9 cellular contexts compared by ENCODE assay signal in genomic region chr12:10718279-10718821, GRCh38. TPM values are rescaled to one million over a fixed set of nuclear protein-coding genes. Genes with fewer than 3 reads are reported as not detected.
DNase-seq lines count a peak whose midpoint lies in the region; ATAC-seq, FAIRE-seq and TF ChIP-seq lines count a peak whose summit lies in the region.
"Had no signal": no experiment of that assay in that cellular context is flagged by ENCODE, and none has a peak within 500 bp of the region (broad histone marks: within the 10 kb centered on the region; RNA-seq: fewer than 3 reads in every experiment).

No MANE protein-coding gene starts in this region.

- H3K27me3 ChIP-seq in A673 (replicated peaks; ENCODE audit: insufficient read depth, low read depth, low read length, poor library complexity) (no peaks in the 10 kb centered on the region), left lung (peaks cover 0 to 5% of the 10 kb centered on the region in 2 donors), pancreas (no peaks in the 10 kb centered on the region)

- no peak for FAIRE-seq in pancreas (lab: Jason Lieb, UNC)

- H3K27ac Mint-ChIP-seq in nephron, result peak overlapping the region; percentile 91 to 94 (median 92)
- no peak overlapping the region for H3K27ac Mint-ChIP-seq in natural killer cell

- intact Hi-C loops in A673 (cut with micrococcal nuclease; ENCODE audit: unreplicated experiment), result no loop called here
- intact Hi-C loops in natural killer cell (cut with micrococcal nuclease), result no loop called here
- intact Hi-C loops in left lung (cut with DNase I), result no loop called here
- intact Hi-C loops in pancreas (cut with DNase I), result no loop called here

- H3K4me1 ChIP-seq in A673 (ENCODE audit: insufficient read depth, low read length, poor library complexity, severe bottlenecking), result peaks cover 54% of the 10 kb centered on the region
- H3K4me1 ChIP-seq in left lung, result peaks cover 35 to 50% of the 10 kb centered on the region in 2 donors
- H3K4me1 ChIP-seq in pancreas, result peaks cover 13 to 37% (median 30%) of the 10 kb centered on the region in 3 donors

- CTCF ChIA-PET in A673 (lab: Charles Lee), result no interaction called here

- peaks cover 22% of the 10 kb centered on the region for H3K36me3 Mint-ChIP-seq in nephron (ENCODE audit: low read depth)
- no peaks in the 10 kb centered on the region for H3K36me3 Mint-ChIP-seq in natural killer cell

- H3K9me3 Mint-ChIP-seq in nephron (no peaks in the 10 kb centered on the region), natural killer cell (no peaks in the 10 kb centered on the region)

- POLR2A ChIA-PET in A673 (lab: Charles Lee; ENCODE audit: low non-redundant PET), result no interaction called here

- BruUV-seq in A673 (replicated peaks; lab: Mats Ljungman, UMichigan), result no TSS peak

- H3K4me1 Mint-ChIP-seq in nephron, result peaks cover 57% of the 10 kb centered on the region
- peaks cover 11 to 20% of the 10 kb centered on the region in 2 donors for H3K4me1 Mint-ChIP-seq in natural killer cell

- peak overlapping the region; percentile 41 for H3K27ac ChIP-seq in A673 (ENCODE audit: low read depth, low read length, poor library complexity, severe bottlenecking)
- H3K27ac ChIP-seq in left lung, result peak overlapping the region in 1 of 2 donors; percentile 47
- H3K27ac ChIP-seq in pancreas, result peak overlapping the region in 1 of 4 donors; percentile 6

- DNase-seq in A673 (ENCODE audit: low spot score) (peak; percentile 19), LHCN-M2 (ENCODE audit: low read depth) (peak; percentile 90), dedifferentiated amniotic fluid mesenchymal stem cell (ENCODE audit: extremely low spot score) (peak; percentile 53), natural killer cell (no peak), left lung (no peak), pancreas (no peak)
- DNase-seq: NCI-H1436 had no signal

- H3K27me3 Mint-ChIP-seq in nephron (ENCODE audit: low read depth) (no peaks in the 10 kb centered on the region), natural killer cell (ENCODE audit: low read depth in 2 of 2) (peaks cover 41 to 74% of the 10 kb centered on the region in 2 donors)

- H3K36me3 ChIP-seq in A673 (ENCODE audit: insufficient read depth, low read length, poor library complexity, severe bottlenecking) (peaks cover 26% of the 10 kb centered on the region), left lung (peaks cover 0 to 25% of the 10 kb centered on the region in 2 donors), pancreas (peaks cover 8 to 22% (median 14%) of the 10 kb centered on the region in 3 donors)

- no peak overlapping the region for H3K4me3 ChIP-seq in A673 (ENCODE audit: low read depth, low read length, poor library complexity, severe bottlenecking)
- no peak overlapping the region for H3K4me3 ChIP-seq in left lung
- H3K4me3 ChIP-seq in pancreas, result peak overlapping the region in 2 of 4 donors; percentile 7 to 80

- H3K4me3 Mint-ChIP-seq in nephron, result peak overlapping the region; percentile 51 to 93 (median 72)
- H3K4me3 Mint-ChIP-seq in natural killer cell, result no peak overlapping the region

- no peaks in the 10 kb centered on the region for H3K9me3 ChIP-seq in A673 (ENCODE audit: low read depth, low read length, poor library complexity, severe bottlenecking)
- no peaks in the 10 kb centered on the region for H3K9me3 ChIP-seq in left lung
- no peaks in the 10 kb centered on the region for H3K9me3 ChIP-seq in pancreas

- TF ChIP-seq CTCF in A673 (conservative IDR thresholded peaks at IDR 0.05; ENCODE audit: low read depth, low read length) (no peak), nephron (IDR thresholded peaks at IDR 0.05; ENCODE audit: unreplicated experiment in 3 of 3) (no peak), natural killer cell (IDR thresholded peaks at IDR 0.05) (no peak), left lung (IDR thresholded peaks at IDR 0.05) (no peak), pancreas (IDR thresholded peaks at IDR 0.05) (no peak)

- ATAC-seq in natural killer cell (no peak), left lung (no peak), pancreas (no peak), HG02973 (IDR thresholded peaks at IDR 0.05; ENCODE audit: unreplicated experiment) (no peak)

- WGBS in pancreas, 2 donors, result 38 to 41% methylated on average over 4 of the region's 4 CpGs

RNA-seq across cellular contexts. Expression of gene YBX3, which starts 4.8 kb away (rescaled TPM):
- total RNA-seq in A673 (2021) (272 and 288 TPM in 2 replicates), LHCN-M2 (2014; rRNA removed) (137 and 159 TPM in 2 replicates), natural killer cell (10 to 100 TPM; 13.4 to 36.0 (median 33.0) TPM), left lung (100 to 1,000 TPM; 195 to 285 TPM), pancreas (100 to 1,000 TPM; 241 to 444 (median 317) TPM)
- polyA plus RNA-seq in LHCN-M2 (2012), result 151 TPM
- 100 to 1,000 TPM; 323 to 352 TPM for polyA plus RNA-seq in pancreas

RNA-seq across cellular contexts. Expression of gene STYK1, which starts 44.5 kb away (rescaled TPM):
- total RNA-seq in A673 (2021) (0.77 and 0.94 TPM in 2 replicates), LHCN-M2 (2014; rRNA removed) (1.7 and 2.1 TPM in 2 replicates), natural killer cell (1 to 10 TPM; 2.0 to 2.6 (median 2.4) TPM), left lung (1 to 10 TPM; 1.4 to 1.9 TPM), pancreas (under 1 TPM in 4 of 6 donors, not detected in 2; 0.12 to 0.55 (median 0.23) TPM)
- 2.6 TPM for polyA plus RNA-seq in LHCN-M2 (2012)
- under 1 TPM; 0.04 to 0.07 TPM for polyA plus RNA-seq in pancreas

Comparison
In these comparisons a context has a peak if more than half of its experiments do, and no peak if none do; other contexts are left out.
1. DNase-seq: peak in A673 (single experiment), LHCN-M2 (single experiment) and dedifferentiated amniotic fluid mesenchymal stem cell (single experiment); none in natural killer cell (single experiment), left lung (0 of 2) and pancreas (0 of 6).
2. H3K27ac Mint-ChIP-seq: peak in nephron (3 of 3); none in natural killer cell (0 of 2).